11 cellular contexts compared by ENCODE assay signal in genomic region chr13:46641274-46642081, GRCh38.
DNase-seq lines count a peak whose midpoint lies in the region; ATAC-seq and TF ChIP-seq lines count a peak whose summit lies in the region.
"Had no signal": no experiment of that assay in that cellular context is flagged by ENCODE, and none has a peak within 500 bp of the region (broad histone marks: within the 10 kb centered on the region; RNA-seq: fewer than 3 reads in every experiment).

No MANE protein-coding gene starts in this region.

- no peaks in the 10 kb centered on the region for H3K9me3 ChIP-seq in suprapubic skin
- H3K9me3 ChIP-seq: SK-N-SH had no signal

- no peak for TF ChIP-seq POLR2A in suprapubic skin (IDR thresholded peaks at IDR 0.05)

- TF ChIP-seq CTCF in suprapubic skin (IDR thresholded peaks at IDR 0.05), result no peak
- no peak for TF ChIP-seq CTCF in GM10248 (IDR thresholded peaks at IDR 0.05; ENCODE audit: control extremely low read depth, extremely low read depth, low read depth, missing control alignments)

- TF ChIP-seq EP300 in suprapubic skin (IDR thresholded peaks at IDR 0.05), result no peak

- POLR2A ChIA-PET in GM10248 (lab: Yijun Ruan, JAX), result no interaction called here

- H3K4me3 ChIP-seq in suprapubic skin, result peak overlapping the region; percentile 28
- H3K4me3 ChIP-seq: lung had no signal

- CTCF ChIA-PET in GM10248 (lab: Yijun Ruan, JAX), result interaction anchor here (1.8 to 5.3 kb wide), 3 partner anchors 11 to 20 kb away, joined by 6 to 24 read pairs (median 7); no protein-coding TSS in a partner anchor

- DNase-seq in cerebellar cortex (ENCODE audit: low spot score) (peak; percentile 36), left lobe of liver (ENCODE audit: low spot score) (no peak), suprapubic skin (ENCODE audit: low spot score in 2 of 2) (no peak), GM10248 (ENCODE audit: extremely low spot score) (no peak), retina (no peak)
- no peak for DNase-seq in effector CD4-positive, alpha-beta T cell
- DNase-seq: activated T-cell treated with anti-CD3 and anti-CD28 coated beads, Interleukin-2, amount 50 U/mL, for 1 hour; SK-N-SH; stimulated activated CD4-positive, alpha-beta T cell treated with anti-CD3 and anti-CD28 coated beads, Interleukin-4, amount 100 ng/mL, for 4 hours had no signal

- H3K27me3 ChIP-seq in suprapubic skin, result no peaks in the 10 kb centered on the region

- WGBS in suprapubic skin, result 43% methylated on average over 13 of the region's 13 CpGs

- no peaks in the 10 kb centered on the region for H3K36me3 ChIP-seq in suprapubic skin

- peak overlapping the region; percentile 54 for H3K27ac ChIP-seq in suprapubic skin

- ATAC-seq in HG03432 (IDR thresholded peaks at IDR 0.05; ENCODE audit: unreplicated experiment) (peak; percentile 27), left lobe of liver (peak; percentile 36)

- peaks cover 31% of the 10 kb centered on the region for H3K4me1 ChIP-seq in suprapubic skin
